Comparison of ENCODE assay signal across 9 cellular contexts in the genomic region with DNA sequence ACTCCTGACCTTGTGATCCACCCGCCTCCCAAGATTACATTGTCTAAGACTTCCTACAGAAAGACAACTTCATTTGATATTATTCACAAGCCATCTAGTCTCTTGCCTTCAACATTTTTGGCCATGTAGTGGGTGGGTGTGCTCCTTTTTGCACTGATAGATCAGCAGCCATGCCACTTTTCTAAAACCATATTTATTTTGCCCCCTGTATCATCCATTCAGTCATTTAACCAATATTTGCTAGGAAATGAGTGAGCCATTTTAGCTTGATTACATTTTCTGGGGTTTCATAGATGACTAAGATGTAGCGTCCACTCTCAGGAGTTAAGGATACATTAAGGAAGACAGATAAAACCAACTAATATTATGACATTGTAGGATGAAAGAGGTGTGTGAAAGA.
"Had no signal": no experiment of that assay in that cellular context is flagged by ENCODE, and none has a peak within 500 bp of the region (broad histone marks: within the 10 kb centered on the region; RNA-seq: fewer than 3 reads in every experiment).

No MANE protein-coding gene starts in this region.

- H2AFZ ChIP-seq: GM23248 had no signal

- H3K4me1 ChIP-seq: HAP-1 had no signal

- ATAC-seq: HCT116, HepG2 had no signal

- H3K36me3 ChIP-seq: HAP-1 had no signal

- H3K4me3 Mint-ChIP-seq: HFFc6, IgD-negative memory B cell had no signal

- H3K4me3 ChIP-seq: GM23248, HAP-1 had no signal

- DNase-seq: GM23248, GOT3, H7, HFFc6 had no signal

- H3K27ac Mint-ChIP-seq: HFFc6 had no signal

- FAIRE-seq: HepG2 had no signal

- H3K9me3 ChIP-seq: HAP-1 had no signal

- H3K9ac ChIP-seq: GM23248 had no signal

- H3K27ac ChIP-seq: GM23248, HL-60 had no signal

- H3K9me3 Mint-ChIP-seq: HFFc6 had no signal
